In the genomic region with DNA sequence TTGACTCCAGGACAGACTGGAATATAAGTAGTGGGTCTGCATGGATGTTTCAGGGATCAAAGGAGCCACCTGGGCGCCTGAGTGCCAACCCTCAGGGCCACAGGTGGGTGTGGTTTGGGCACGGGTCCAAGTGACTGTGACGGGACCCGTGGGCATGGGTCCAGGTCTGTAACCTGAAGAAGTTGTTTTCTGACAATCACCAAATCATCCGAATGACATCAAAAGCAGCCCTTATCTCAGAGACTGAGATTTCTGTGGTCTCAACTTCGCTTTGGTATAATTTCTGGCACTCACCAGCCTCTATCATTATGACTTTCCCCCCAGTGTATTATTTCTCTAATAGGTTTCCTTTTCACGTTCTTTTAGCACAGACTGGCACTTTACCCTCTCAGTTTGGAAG, we compare ENCODE assay signal across 10 cellular contexts. TPM values are rescaled to one million over a fixed set of nuclear protein-coding genes. Genes with fewer than 3 reads are reported as not detected.
DNase-seq lines count a peak whose midpoint lies in the region; ATAC-seq and TF ChIP-seq lines count a peak whose summit lies in the region.
"Had no signal": no experiment of that assay in that cellular context is flagged by ENCODE, and none has a peak within 500 bp of the region (broad histone marks: within the 10 kb centered on the region; RNA-seq: fewer than 3 reads in every experiment).

No MANE protein-coding gene starts in this region.

- TF ChIP-seq CTCF in left ventricle myocardium inferior (IDR thresholded peaks at IDR 0.05; ENCODE audit: borderline replicate concordance): no peak
- no peak for TF ChIP-seq CTCF in right atrium auricular region (IDR thresholded peaks at IDR 0.05)
- no peak for TF ChIP-seq CTCF in left lung (IDR thresholded peaks at IDR 0.05)
- TF ChIP-seq CTCF in upper lobe of right lung (IDR thresholded peaks at IDR 0.05): no peak

- H3K36me3 Mint-ChIP-seq in activated T-helper 1 cell treated with anti-CD3 and anti-CD28 coated beads, Interleukin-12 subunit alpha, Interleukin-12 subunit beta, Interleukin-2, Interleukin-4 antibody, amounts not matched to agents 30 ng/mL and 10 ng/mL and 1 ng/mL, durations not matched to agents 14 hours and 24 hours and 36 hours (ENCODE audit: low read depth): peaks cover 24% of the 10 kb centered on the region

- H3K4me1 ChIP-seq in left ventricle myocardium inferior: peaks cover 59% of the 10 kb centered on the region
- peaks cover 0 to 17% of the 10 kb centered on the region in 2 donors for H3K4me1 ChIP-seq in right atrium auricular region
- H3K4me1 ChIP-seq in left lung: no peaks in the 10 kb centered on the region
- H3K4me1 ChIP-seq in upper lobe of right lung: no peaks in the 10 kb centered on the region

- intact Hi-C loops in left ventricle myocardium inferior (cut with micrococcal nuclease): no loop called here
- intact Hi-C loops in activated T-helper 1 cell treated with anti-CD3 and anti-CD28 coated beads, Interleukin-12 subunit alpha, Interleukin-12 subunit beta, Interleukin-2, Interleukin-4 antibody, amounts not matched to agents 30 ng/mL and 10 ng/mL and 1 ng/mL, durations not matched to agents 14 hours and 24 hours and 36 hours (cut with micrococcal nuclease): no loop called here
- intact Hi-C loops in left lung (cut with DNase I): no loop called here
- intact Hi-C loops in upper lobe of right lung (cut with DNase I): no loop called here

- H3K36me3 ChIP-seq in left ventricle myocardium inferior: peaks cover 79% of the 10 kb centered on the region
- H3K36me3 ChIP-seq in right atrium auricular region: peaks cover 64% of the 10 kb centered on the region
- H3K36me3 ChIP-seq in left lung: peaks cover 4 to 94% of the 10 kb centered on the region in 2 donors
- peaks cover 71% of the 10 kb centered on the region for H3K36me3 ChIP-seq in upper lobe of right lung

- H3K27me3 ChIP-seq in left ventricle myocardium inferior (ENCODE audit: low read depth): no peaks in the 10 kb centered on the region
- H3K27me3 ChIP-seq in right atrium auricular region: no peaks in the 10 kb centered on the region
- H3K27me3 ChIP-seq in left lung: no peaks in the 10 kb centered on the region
- H3K27me3 ChIP-seq in upper lobe of right lung: no peaks in the 10 kb centered on the region

- in situ Hi-C loops in G401 (cut with HindIII; ENCODE audit: low sequenced_read_pairs): no loop called here

- ATAC-seq in left lung (peak; percentile 7), upper lobe of right lung (no peak), GM19397 (IDR thresholded peaks at IDR 0.05; ENCODE audit: unreplicated experiment) (no peak), HG03432 (IDR thresholded peaks at IDR 0.05; ENCODE audit: unreplicated experiment) (no peak)

- peak overlapping the region; percentile 78 for H3K27ac Mint-ChIP-seq in activated T-helper 1 cell treated with anti-CD3 and anti-CD28 coated beads, Interleukin-12 subunit alpha, Interleukin-12 subunit beta, Interleukin-2, Interleukin-4 antibody, amounts not matched to agents 30 ng/mL and 10 ng/mL and 1 ng/mL, durations not matched to agents 14 hours and 24 hours and 36 hours

- H3K4me3 ChIP-seq in left ventricle myocardium inferior (no peak overlapping the region), right atrium auricular region (no peak overlapping the region), left lung (no peak overlapping the region), upper lobe of right lung (no peak overlapping the region)

- DNase-seq in left ventricle myocardium inferior (no peak), right atrium auricular region (ENCODE audit: low spot score) (no peak), left lung (no peak), upper lobe of right lung (no peak), G401 (ENCODE audit: low spot score) (no peak)
- DNase-seq in activated T-helper 1 cell treated with anti-CD3 and anti-CD28 coated beads, Interleukin-12 subunit alpha, Interleukin-12 subunit beta, Interleukin-2, Interleukin-4 antibody, amounts not matched to agents 30 ng/mL and 10 ng/mL and 1 ng/mL, durations not matched to agents 14 hours and 24 hours and 36 hours (ENCODE audit: low spot score): no peak

- no peak overlapping the region for H3K4me3 Mint-ChIP-seq in activated T-helper 1 cell treated with anti-CD3 and anti-CD28 coated beads, Interleukin-12 subunit alpha, Interleukin-12 subunit beta, Interleukin-2, Interleukin-4 antibody, amounts not matched to agents 30 ng/mL and 10 ng/mL and 1 ng/mL, durations not matched to agents 14 hours and 24 hours and 36 hours

- peaks cover 15% of the 10 kb centered on the region for H3K4me1 Mint-ChIP-seq in activated T-helper 1 cell treated with anti-CD3 and anti-CD28 coated beads, Interleukin-12 subunit alpha, Interleukin-12 subunit beta, Interleukin-2, Interleukin-4 antibody, amounts not matched to agents 30 ng/mL and 10 ng/mL and 1 ng/mL, durations not matched to agents 14 hours and 24 hours and 36 hours (ENCODE audit: low read depth)

- no peaks in the 10 kb centered on the region for H3K27me3 Mint-ChIP-seq in activated T-helper 1 cell treated with anti-CD3 and anti-CD28 coated beads, Interleukin-12 subunit alpha, Interleukin-12 subunit beta, Interleukin-2, Interleukin-4 antibody, amounts not matched to agents 30 ng/mL and 10 ng/mL and 1 ng/mL, durations not matched to agents 14 hours and 24 hours and 36 hours (ENCODE audit: insufficient read depth)

- H3K27ac ChIP-seq in left ventricle myocardium inferior (replicated peaks) (peak overlapping the region; percentile 66), right atrium auricular region (peak overlapping the region in 1 of 2 donors; percentile 48), left lung (peak overlapping the region; percentile 14 to 28), upper lobe of right lung (peak overlapping the region; percentile 45)

- no peaks in the 10 kb centered on the region for H3K9me3 ChIP-seq in left ventricle myocardium inferior (replicated peaks)
- no peaks in the 10 kb centered on the region for H3K9me3 ChIP-seq in right atrium auricular region
- no peaks in the 10 kb centered on the region for H3K9me3 ChIP-seq in left lung
- no peaks in the 10 kb centered on the region for H3K9me3 ChIP-seq in upper lobe of right lung

- H3K9me3 Mint-ChIP-seq in activated T-helper 1 cell treated with anti-CD3 and anti-CD28 coated beads, Interleukin-12 subunit alpha, Interleukin-12 subunit beta, Interleukin-2, Interleukin-4 antibody, amounts not matched to agents 30 ng/mL and 10 ng/mL and 1 ng/mL, durations not matched to agents 14 hours and 24 hours and 36 hours: no peaks in the 10 kb centered on the region

RNA-seq across cellular contexts. Expression of a gene that starts 24.4 kb away (rescaled TPM):
- total RNA-seq in left ventricle myocardium inferior (not detected), right atrium auricular region (not detected), left lung (not detected), upper lobe of right lung (not detected)
- not detected in 2 replicates for total RNA-seq in activated T-helper 1 cell treated with anti-CD3 and anti-CD28 coated beads, Interleukin-12 subunit alpha, Interleukin-12 subunit beta, Interleukin-2, Interleukin-4 antibody, amounts not matched to agents 30 ng/mL and 10 ng/mL and 1 ng/mL, durations not matched to agents 14 hours and 24 hours and 36 hours
- 0.95 and 6.6 TPM in 2 replicates for total RNA-seq in G401 (2014; rRNA removed; shearing (Covaris generic))
- total RNA-seq: Daoy, kidney epithelial cell had no signal

RNA-seq across cellular contexts. Expression of a gene that starts 46.8 kb away (rescaled TPM):
- 2.7 TPM for total RNA-seq in left ventricle myocardium inferior
- total RNA-seq in right atrium auricular region: 1 to 10 TPM in 1 of 2 donors, under 1 TPM in 1; 0.79 to 1.6 TPM
- total RNA-seq in activated T-helper 1 cell treated with anti-CD3 and anti-CD28 coated beads, Interleukin-12 subunit alpha, Interleukin-12 subunit beta, Interleukin-2, Interleukin-4 antibody, amounts not matched to agents 30 ng/mL and 10 ng/mL and 1 ng/mL, durations not matched to agents 14 hours and 24 hours and 36 hours: 167 and 172 TPM in 2 replicates
- 10 to 100 TPM; 19.8 to 23.7 TPM for total RNA-seq in left lung
- total RNA-seq in upper lobe of right lung: 4.1 TPM
- 30.3 and 40.9 TPM in 2 replicates for total RNA-seq in G401 (2014; rRNA removed; shearing (Covaris generic))
